Comparison of ENCODE assay signal across 24 cellular contexts in the genomic region with DNA sequence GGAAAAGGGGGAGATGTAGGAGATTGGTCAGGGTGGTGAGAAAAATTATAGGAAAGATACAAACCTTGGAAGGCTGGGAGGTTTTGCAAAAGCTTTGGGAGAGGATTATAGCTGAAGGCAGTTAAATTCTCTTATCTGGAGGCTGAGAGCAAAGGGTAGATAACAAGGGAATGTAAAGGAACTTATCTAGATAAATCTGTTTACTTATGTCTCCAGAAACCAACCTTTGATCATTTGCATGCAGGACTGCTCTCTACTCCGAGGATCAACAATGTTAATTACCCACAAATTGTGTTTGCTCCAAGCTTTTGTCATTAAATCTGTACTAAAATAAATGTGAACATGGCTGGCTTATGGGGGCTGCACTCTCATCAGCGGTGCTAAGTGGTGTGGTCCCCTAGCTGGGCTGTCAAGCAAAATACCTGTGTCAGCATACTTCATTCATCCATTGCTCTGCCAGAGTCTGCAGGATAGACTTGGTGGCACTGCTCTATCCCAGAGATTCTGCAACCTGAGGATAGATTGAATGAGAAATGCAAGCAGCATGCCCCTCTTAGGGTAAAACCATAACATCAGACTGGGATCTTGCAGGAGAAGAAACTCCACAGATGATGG.
DNase-seq lines count a peak whose midpoint lies in the region; ATAC-seq and TF ChIP-seq lines count a peak whose summit lies in the region.
"Had no signal": no experiment of that assay in that cellular context is flagged by ENCODE, and none has a peak within 500 bp of the region (broad histone marks: within the 10 kb centered on the region; RNA-seq: fewer than 3 reads in every experiment).

No MANE protein-coding gene starts in this region.

- no peak overlapping the region for H3K4me3 ChIP-seq in heart right ventricle
- H3K4me3 ChIP-seq: GM23248, Peyer's patch had no signal

- CTCF ChIA-PET in MCF 10A (lab: Yijun Ruan, JAX): no interaction called here

- no peaks in the 10 kb centered on the region for H3K4me1 Mint-ChIP-seq in MCF 10A (ENCODE audit: insufficient read depth, unreplicated experiment)
- H3K4me1 Mint-ChIP-seq: B cell, CD14-positive monocyte had no signal

- TF ChIP-seq CTCF in VCaP (conservative IDR thresholded peaks at IDR 0.05) (no peak), heart right ventricle (IDR thresholded peaks at IDR 0.05) (no peak), MCF 10A (IDR thresholded peaks at IDR 0.05; ENCODE audit: unreplicated experiment) (no peak)

- no peaks in the 10 kb centered on the region for H3K4me1 ChIP-seq in heart right ventricle

- H3K9me3 Mint-ChIP-seq in MCF 10A (ENCODE audit: unreplicated experiment): peaks cover 14% of the 10 kb centered on the region

- no peak overlapping the region for H3K4me3 Mint-ChIP-seq in MCF 10A (ENCODE audit: unreplicated experiment)
- H3K4me3 Mint-ChIP-seq: B cell, CD14-positive monocyte had no signal

- no TSS peak for BruUV-seq in MCF 10A (replicated peaks; lab: Mats Ljungman, UMichigan)

- POLR2A ChIA-PET in MCF 10A (lab: Yijun Ruan, JAX): no interaction called here

- no peaks in the 10 kb centered on the region for H3K27me3 ChIP-seq in heart right ventricle
- H3K27me3 ChIP-seq: Peyer's patch had no signal

- H3K9me3 ChIP-seq in heart right ventricle: peaks cover 0 to 48% (median 15%) of the 10 kb centered on the region in 11 donors

- WGBS in heart right ventricle, 2 donors: 41 to 46% methylated on average over 2 of the region's 2 CpGs

- H3K27ac Mint-ChIP-seq in MCF 10A (ENCODE audit: low read depth, unreplicated experiment): no peak overlapping the region
- H3K27ac Mint-ChIP-seq: B cell, CD14-positive monocyte had no signal

- DNase-seq in HT-29 (ENCODE audit: low spot score) (peak; percentile 41), left colon (peak in 1 of 2 donors; percentile 6), heart right ventricle (no peak), MCF 10A (ENCODE audit: unreplicated experiment) (no peak), dedifferentiated amniotic fluid mesenchymal stem cell (ENCODE audit: extremely low spot score) (no peak)
- DNase-seq in NK-92 treated with Interleukin-12 subunit alpha and Interleukin-12 subunit beta, amount 100 ng/mL, for 24 hours (lab: John Stamatoyannopoulos, UW): no peak
- DNase-seq: DMS53, GM23248, H7, IMR-90, KG1, NCI-H1048, NCI-H1417, NCI-H1694, NCI-H2029 treated with DMSO at 0.1 percent for 48 hours, NCI-H446 treated with DMSO at 0.1 percent for 48 hours, NCI-H526, NCI-H82, SHP77 treated with DMSO at 0.1 percent for 48 hours, SW 1271 had no signal

- no peaks in the 10 kb centered on the region for H3K36me3 Mint-ChIP-seq in MCF 10A (ENCODE audit: insufficient read depth, unreplicated experiment)
- H3K36me3 Mint-ChIP-seq: CD14-positive monocyte had no signal

- H3K36me3 ChIP-seq in heart right ventricle: no peaks in the 10 kb centered on the region
- H3K36me3 ChIP-seq: Peyer's patch had no signal

- intact Hi-C loops in left colon (cut with DNase I, micrococcal nuclease): no loop called here
- intact Hi-C loops in heart right ventricle (cut with DNase I): no loop called here
- intact Hi-C loops in MCF 10A (cut with micrococcal nuclease): no loop called here

- H3K27ac ChIP-seq in VCaP (peak overlapping the region; percentile 72), heart right ventricle (no peak overlapping the region)
- H3K27ac ChIP-seq: GM23248 had no signal

- no peaks in the 10 kb centered on the region for H3K27me3 Mint-ChIP-seq in MCF 10A (ENCODE audit: insufficient read depth, unreplicated experiment)
- H3K27me3 Mint-ChIP-seq: B cell had no signal

- ATAC-seq in left colon: peak; percentile 88
- no peak for ATAC-seq in heart right ventricle
